ENCODE assay signal across 13 cellular contexts in genomic region chr20:44776977-44777376, GRCh38.
DNase-seq lines count a peak whose midpoint lies in the region; ATAC-seq lines count a peak whose summit lies in the region.
"Had no signal": no experiment of that assay in that cellular context is flagged by ENCODE, and none has a peak within 500 bp of the region (broad histone marks: within the 10 kb centered on the region; RNA-seq: fewer than 3 reads in every experiment).

No MANE protein-coding gene starts in this region.

- ATAC-seq in GM19023 (IDR thresholded peaks at IDR 0.05; ENCODE audit: unreplicated experiment) (no peak), GM21360 (IDR thresholded peaks at IDR 0.05; ENCODE audit: unreplicated experiment) (no peak)

- peak; percentile 41 for DNase-seq in EH (ENCODE audit: low read depth)
- peak; percentile 33 to 34 for DNase-seq in Kasumi-1 (lab: John Stamatoyannopoulos, UW)
- peak; percentile 19 for DNase-seq in amniotic epithelial cell (ENCODE audit: low read depth)
- DNase-seq in islet precursor cell, result peak; percentile 67
- DNase-seq in NCI-H1048 (lab: John Stamatoyannopoulos, UW), result no peak
- no peak for DNase-seq in NCI-H82 (lab: John Stamatoyannopoulos, UW)
- DNase-seq: glutamatergic neuron; NCI-H2081 treated with DMSO at 0.1 percent for 48 hours; SIG-M5; stimulated activated CD4-positive, alpha-beta T cell treated with anti-CD3 and anti-CD28 coated beads, Interleukin-15, amount 100 ng/mL, for 24 hours; stimulated activated naive CD4-positive, alpha-beta T cell had no signal

Comparison
In these comparisons a context has a peak if more than half of its experiments do, and no peak if none do; other contexts are left out.
1. DNase-seq: peak in EH (single experiment), Kasumi-1 (2 of 2), amniotic epithelial cell (single experiment) and islet precursor cell (single experiment); none in NCI-H1048 (single experiment) and NCI-H82 (single experiment).